ENCODE assay signal across 5 cellular contexts in the genomic region with DNA sequence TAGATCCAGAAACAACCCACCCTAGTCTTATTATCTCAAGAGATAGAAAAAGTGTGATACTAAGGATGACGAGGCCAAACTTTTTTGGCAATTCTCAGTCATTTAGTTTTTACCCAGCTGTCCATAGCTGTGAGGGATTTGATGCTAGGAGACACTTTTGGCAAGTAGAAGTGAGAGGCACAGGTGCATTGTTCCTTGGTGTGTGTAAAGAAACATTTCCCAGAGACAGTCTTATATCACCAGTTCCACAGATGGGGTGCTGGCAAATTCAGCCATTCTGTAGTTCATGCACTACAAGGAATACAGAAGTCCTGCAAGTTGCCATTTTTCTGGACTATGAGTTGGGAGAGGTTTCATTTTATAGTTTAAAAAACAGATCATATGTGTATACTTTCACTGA.
"Had no signal": no experiment of that assay in that cellular context is flagged by ENCODE, and none has a peak within 500 bp of the region (broad histone marks: within the 10 kb centered on the region; RNA-seq: fewer than 3 reads in every experiment).

No MANE protein-coding gene starts in this region.

- ATAC-seq: HepG2, K562 had no signal

- DNase-seq: IMR-90, KBM-7, KG1 had no signal
